1 cellular context compared by ENCODE assay signal in the genomic region with DNA sequence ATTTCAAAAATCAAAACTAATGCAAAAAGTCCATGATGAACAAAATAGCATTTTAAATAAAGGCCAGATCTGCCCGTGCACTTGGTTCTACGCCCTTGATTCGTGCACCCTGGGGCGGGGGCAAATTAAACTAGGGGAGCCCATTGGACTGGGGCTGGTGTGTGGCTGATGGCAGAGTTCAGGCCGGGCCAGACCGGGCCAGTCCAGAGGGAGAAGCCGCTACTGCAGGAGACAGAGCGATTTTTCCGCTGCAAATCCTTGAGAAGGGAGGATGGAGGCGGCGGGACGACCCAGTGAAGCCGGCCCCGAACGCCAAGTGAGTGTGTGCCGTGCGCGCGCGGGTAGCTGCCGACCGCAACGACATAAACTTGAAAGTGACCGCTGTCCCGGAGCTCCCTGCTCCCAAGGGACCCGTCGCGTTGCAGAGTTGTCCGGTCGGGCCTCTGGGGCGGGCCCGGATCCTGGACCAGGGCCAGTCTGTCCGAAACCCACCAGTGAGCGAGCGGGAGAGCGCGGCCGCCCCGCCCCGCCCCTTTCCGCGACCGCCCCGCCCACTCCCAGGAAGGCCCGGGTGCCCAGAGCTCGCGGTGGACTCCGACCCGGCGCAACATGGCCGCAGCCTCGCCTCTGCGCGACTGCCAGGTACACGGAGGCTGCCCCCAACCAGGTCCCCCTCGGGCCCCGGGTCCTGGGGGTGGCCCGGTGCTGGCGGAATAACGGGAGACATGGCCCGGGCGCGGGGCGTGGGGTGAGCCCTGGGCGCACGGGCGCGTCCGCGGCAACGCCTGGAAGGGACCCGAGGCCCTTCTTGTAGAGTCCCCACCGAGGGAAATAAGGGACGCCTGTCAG.
A peak's percentile ranks its signal among the peaks of the same experiment; 100 is the strongest.
TF ChIP-seq lines count a peak whose summit lies in the region.

Gene TTC38 (plus strand): TSS at position 578 of the 849 bp plus-strand sequence. CDS start 32 bp downstream, at position 610.

TF ChIP-seq in HepG2, 621 proteins besides CTCF, POLR2A, EP300 and RAD21 (continued from another document and continues in another):
- TF ChIP-seq, protein P1, sequence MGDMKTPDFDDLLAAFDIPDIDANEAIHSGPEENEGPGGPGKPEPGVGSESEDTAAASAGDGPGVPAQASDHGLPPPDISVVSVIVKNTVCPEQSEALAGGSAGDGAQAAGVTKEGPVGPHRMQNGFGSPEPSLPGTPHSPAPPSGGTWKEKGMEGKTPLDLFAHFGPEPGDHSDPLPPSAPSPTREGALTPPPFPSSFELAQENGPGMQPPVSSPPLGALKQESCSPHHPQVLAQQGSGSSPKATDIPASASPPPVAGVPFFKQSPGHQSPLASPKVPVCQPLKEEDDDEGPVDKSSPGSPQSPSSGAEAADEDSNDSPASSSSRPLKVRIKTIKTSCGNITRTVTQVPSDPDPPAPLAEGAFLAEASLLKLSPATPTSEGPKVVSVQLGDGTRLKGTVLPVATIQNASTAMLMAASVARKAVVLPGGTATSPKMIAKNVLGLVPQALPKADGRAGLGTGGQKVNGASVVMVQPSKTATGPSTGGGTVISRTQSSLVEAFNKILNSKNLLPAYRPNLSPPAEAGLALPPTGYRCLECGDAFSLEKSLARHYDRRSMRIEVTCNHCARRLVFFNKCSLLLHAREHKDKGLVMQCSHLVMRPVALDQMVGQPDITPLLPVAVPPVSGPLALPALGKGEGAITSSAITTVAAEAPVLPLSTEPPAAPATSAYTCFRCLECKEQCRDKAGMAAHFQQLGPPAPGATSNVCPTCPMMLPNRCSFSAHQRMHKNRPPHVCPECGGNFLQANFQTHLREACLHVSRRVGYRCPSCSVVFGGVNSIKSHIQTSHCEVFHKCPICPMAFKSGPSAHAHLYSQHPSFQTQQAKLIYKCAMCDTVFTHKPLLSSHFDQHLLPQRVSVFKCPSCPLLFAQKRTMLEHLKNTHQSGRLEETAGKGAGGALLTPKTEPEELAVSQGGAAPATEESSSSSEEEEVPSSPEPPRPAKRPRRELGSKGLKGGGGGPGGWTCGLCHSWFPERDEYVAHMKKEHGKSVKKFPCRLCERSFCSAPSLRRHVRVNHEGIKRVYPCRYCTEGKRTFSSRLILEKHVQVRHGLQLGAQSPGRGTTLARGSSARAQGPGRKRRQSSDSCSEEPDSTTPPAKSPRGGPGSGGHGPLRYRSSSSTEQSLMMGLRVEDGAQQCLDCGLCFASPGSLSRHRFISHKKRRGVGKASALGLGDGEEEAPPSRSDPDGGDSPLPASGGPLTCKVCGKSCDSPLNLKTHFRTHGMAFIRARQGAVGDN (CRISPR knock-in tag; IDR thresholded peaks at IDR 0.05), result peak; percentile 70
- peak; percentile 88 for TF ChIP-seq ZNF792 (CRISPR knock-in tag; IDR thresholded peaks at IDR 0.05)
- TF ChIP-seq AGO1 (IDR thresholded peaks at IDR 0.05; ENCODE audit: low read depth, low read length, poor library complexity, severe bottlenecking), result no peak
- no peak for TF ChIP-seq SETDB1 (CRISPR knock-in tag; IDR thresholded peaks at IDR 0.05; ENCODE audit: borderline replicate concordance)
- TF ChIP-seq PAWR (CRISPR knock-in tag; IDR thresholded peaks at IDR 0.05; ENCODE audit: borderline replicate concordance), result no peak
- TF ChIP-seq IKZF1 (IDR thresholded peaks at IDR 0.05), result no peak
- peak; percentile 63; the same call in 1 of the 2 replicates for TF ChIP-seq MED13 (CRISPR knock-in tag; IDR thresholded peaks at IDR 0.05)
- no peak for TF ChIP-seq ZNF101 (CRISPR knock-in tag; IDR thresholded peaks at IDR 0.05; ENCODE audit: borderline replicate concordance, low read depth)
- peak; percentile 56; the same call in 1 of the 2 replicates for TF ChIP-seq KAT7 (CRISPR knock-in tag; IDR thresholded peaks at IDR 0.05; ENCODE audit: borderline replicate concordance)
- peak; percentile 23; the same call in 1 of the 2 replicates for TF ChIP-seq EEA1 (CRISPR knock-in tag; IDR thresholded peaks at IDR 0.05; ENCODE audit: borderline replicate concordance)
- no peak for TF ChIP-seq NR2F1 (CRISPR knock-in tag; IDR thresholded peaks at IDR 0.05)
- TF ChIP-seq YEATS4 (CRISPR knock-in tag; IDR thresholded peaks at IDR 0.05; ENCODE audit: borderline replicate concordance), result 0 out of 2 replicates have a peak, but pooled peaks have one; percentile 66
- no peak for TF ChIP-seq ZNF720 (CRISPR knock-in tag; IDR thresholded peaks at IDR 0.05)
- TF ChIP-seq ZNF260 (CRISPR knock-in tag; IDR thresholded peaks at IDR 0.05; ENCODE audit: borderline replicate concordance, low read depth), result no peak
- no peak; the same call in 1 of the 2 replicates for TF ChIP-seq MTF1 (CRISPR knock-in tag; IDR thresholded peaks at IDR 0.05)
- no peak for TF ChIP-seq MIXL1 (CRISPR knock-in tag; IDR thresholded peaks at IDR 0.05)
- TF ChIP-seq NAIF1 (CRISPR knock-in tag; IDR thresholded peaks at IDR 0.05; ENCODE audit: borderline replicate concordance), result peak; percentile 45; the same call in 1 of the 2 replicates
- TF ChIP-seq, protein P2, sequence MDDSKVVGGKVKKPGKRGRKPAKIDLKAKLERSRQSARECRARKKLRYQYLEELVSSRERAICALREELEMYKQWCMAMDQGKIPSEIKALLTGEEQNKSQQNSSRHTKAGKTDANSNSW (CRISPR knock-in tag; IDR thresholded peaks at IDR 0.05; ENCODE audit: borderline replicate concordance), result no peak; the same call in 1 of the 2 replicates
- no peak; the same call in 1 of the 2 replicates for TF ChIP-seq GLI4 (CRISPR knock-in tag; IDR thresholded peaks at IDR 0.05; ENCODE audit: borderline replicate concordance)
- peak; percentile 32 for TF ChIP-seq MED8 (CRISPR knock-in tag; IDR thresholded peaks at IDR 0.05; ENCODE audit: insufficient replicate concordance)
- TF ChIP-seq, protein P3, sequence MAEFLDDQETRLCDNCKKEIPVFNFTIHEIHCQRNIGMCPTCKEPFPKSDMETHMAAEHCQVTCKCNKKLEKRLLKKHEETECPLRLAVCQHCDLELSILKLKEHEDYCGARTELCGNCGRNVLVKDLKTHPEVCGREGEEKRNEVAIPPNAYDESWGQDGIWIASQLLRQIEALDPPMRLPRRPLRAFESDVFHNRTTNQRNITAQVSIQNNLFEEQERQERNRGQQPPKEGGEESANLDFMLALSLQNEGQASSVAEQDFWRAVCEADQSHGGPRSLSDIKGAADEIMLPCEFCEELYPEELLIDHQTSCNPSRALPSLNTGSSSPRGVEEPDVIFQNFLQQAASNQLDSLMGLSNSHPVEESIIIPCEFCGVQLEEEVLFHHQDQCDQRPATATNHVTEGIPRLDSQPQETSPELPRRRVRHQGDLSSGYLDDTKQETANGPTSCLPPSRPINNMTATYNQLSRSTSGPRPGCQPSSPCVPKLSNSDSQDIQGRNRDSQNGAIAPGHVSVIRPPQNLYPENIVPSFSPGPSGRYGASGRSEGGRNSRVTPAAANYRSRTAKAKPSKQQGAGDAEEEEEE (CRISPR knock-in tag; IDR thresholded peaks at IDR 0.05; ENCODE audit: borderline replicate concordance), result no peak
- TF ChIP-seq BRCA1 (CRISPR knock-in tag; IDR thresholded peaks at IDR 0.05), result no peak
- no peak for TF ChIP-seq RFX3 (CRISPR knock-in tag; IDR thresholded peaks at IDR 0.05)
- TF ChIP-seq GABPA (IDR thresholded peaks at IDR 0.05; ENCODE audit: low read depth, low read length), result no peak
- TF ChIP-seq GABPA (CRISPR knock-in tag; IDR thresholded peaks at IDR 0.05; ENCODE audit: low read depth), result no peak
- TF ChIP-seq ZXDC (CRISPR knock-in tag; IDR thresholded peaks at IDR 0.05), result no peak; the same call in 1 of the 2 replicates
- no peak for TF ChIP-seq POLR2AphosphoS2 (IDR thresholded peaks at IDR 0.05; ENCODE audit: low read depth, low read length)
- peak; percentile 53 for TF ChIP-seq ZNF407 (CRISPR knock-in tag; IDR thresholded peaks at IDR 0.05; ENCODE audit: not compliant biosample characterization)
- TF ChIP-seq KDM2A (CRISPR knock-in tag; IDR thresholded peaks at IDR 0.05; ENCODE audit: borderline replicate concordance, low read depth), result peak; percentile 78
- peak; percentile 64; the same call in 1 of the 2 replicates for TF ChIP-seq SP5 (CRISPR knock-in tag; IDR thresholded peaks at IDR 0.05; ENCODE audit: borderline replicate concordance, low read depth)
- no peak for TF ChIP-seq PHF5A (CRISPR knock-in tag; IDR thresholded peaks at IDR 0.05; ENCODE audit: low read depth, unreplicated experiment)
- no peak for TF ChIP-seq CHD2 (IDR thresholded peaks at IDR 0.05; ENCODE audit: low read depth, low read length)
- no peak for TF ChIP-seq ZNF75D (CRISPR knock-in tag; IDR thresholded peaks at IDR 0.05; ENCODE audit: borderline replicate concordance)
- peak; percentile 95 for TF ChIP-seq SKI (IDR thresholded peaks at IDR 0.05; ENCODE audit: partially characterized antibody)
- no peak for TF ChIP-seq CEBPB (IDR thresholded peaks at IDR 0.05; ENCODE audit: borderline replicate concordance, low read depth, low read length)
- TF ChIP-seq REXO4 (CRISPR knock-in tag; IDR thresholded peaks at IDR 0.05; ENCODE audit: borderline replicate concordance), result no peak
- no peak for TF ChIP-seq ATF1 (CRISPR knock-in tag; IDR thresholded peaks at IDR 0.05)
- TF ChIP-seq ZFP36L2 (CRISPR knock-in tag; IDR thresholded peaks at IDR 0.05), result no peak
- TF ChIP-seq, protein P4, sequence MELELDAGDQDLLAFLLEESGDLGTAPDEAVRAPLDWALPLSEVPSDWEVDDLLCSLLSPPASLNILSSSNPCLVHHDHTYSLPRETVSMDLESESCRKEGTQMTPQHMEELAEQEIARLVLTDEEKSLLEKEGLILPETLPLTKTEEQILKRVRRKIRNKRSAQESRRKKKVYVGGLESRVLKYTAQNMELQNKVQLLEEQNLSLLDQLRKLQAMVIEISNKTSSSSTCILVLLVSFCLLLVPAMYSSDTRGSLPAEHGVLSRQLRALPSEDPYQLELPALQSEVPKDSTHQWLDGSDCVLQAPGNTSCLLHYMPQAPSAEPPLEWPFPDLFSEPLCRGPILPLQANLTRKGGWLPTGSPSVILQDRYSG (CRISPR knock-in tag; IDR thresholded peaks at IDR 0.05), result no peak
- peak; percentile 37; the same call in 1 of the 2 replicates for TF ChIP-seq ZNF768 (CRISPR knock-in tag; IDR thresholded peaks at IDR 0.05)
- TF ChIP-seq RBM39 (IDR thresholded peaks at IDR 0.05; ENCODE audit: low read depth, low read length, poor library complexity, severe bottlenecking), result peak; percentile 42
- TF ChIP-seq SP4 (CRISPR knock-in tag; IDR thresholded peaks at IDR 0.05), result peak; percentile 83
- peak; percentile 80 for TF ChIP-seq HNF4G (IDR thresholded peaks at IDR 0.05; ENCODE audit: borderline replicate concordance, low read depth, low read length)
- TF ChIP-seq HNF4G (CRISPR knock-in tag; IDR thresholded peaks at IDR 0.05; ENCODE audit: borderline replicate concordance, low read depth), result no peak
